17 cellular contexts compared by ENCODE assay signal in the genomic region with DNA sequence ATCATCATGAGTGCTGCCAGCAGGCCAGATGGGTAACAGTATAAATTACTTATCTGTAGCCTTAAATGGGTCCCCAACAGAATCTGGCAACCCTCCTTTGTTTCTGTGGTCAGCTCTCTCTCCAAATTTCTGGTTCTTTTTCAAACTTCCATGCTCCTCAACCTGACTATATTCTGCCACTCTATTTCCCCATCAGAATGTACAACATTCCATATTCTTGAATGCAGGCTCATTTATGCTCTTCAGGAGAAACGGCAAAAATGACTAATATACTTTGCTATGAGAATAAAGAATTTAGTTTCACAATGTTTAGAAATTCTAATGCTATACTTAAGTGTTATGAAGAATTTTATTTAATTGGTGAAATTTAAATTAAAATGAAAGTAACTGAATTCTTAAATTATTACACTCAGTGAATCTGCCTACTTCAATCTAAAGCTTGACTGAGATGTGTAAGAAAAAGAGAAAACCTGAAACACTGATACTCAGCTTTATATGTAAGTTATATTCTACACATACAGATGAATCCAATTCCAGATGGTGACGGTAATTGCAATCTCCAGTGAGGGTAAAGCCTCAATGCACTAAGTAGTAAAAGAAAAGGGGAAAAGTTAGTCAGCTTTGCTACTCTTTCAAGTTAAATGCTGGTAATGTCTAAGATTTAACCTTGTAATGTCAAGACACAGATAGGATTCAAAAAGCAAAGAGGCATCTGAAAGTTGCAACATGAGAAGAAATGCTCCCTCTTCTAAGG. TPM values are rescaled to one million over a fixed set of nuclear protein-coding genes. Genes with fewer than 3 reads are reported as not detected.
A peak's percentile ranks its signal among the peaks of the same experiment; 100 is the strongest.
DNase-seq lines count a peak whose midpoint lies in the region; ATAC-seq, FAIRE-seq and TF ChIP-seq lines count a peak whose summit lies in the region.
"Had no signal": no experiment of that assay in that cellular context is flagged by ENCODE, and none has a peak within 500 bp of the region (broad histone marks: within the 10 kb centered on the region; RNA-seq: fewer than 3 reads in every experiment).

No MANE protein-coding gene starts in this region.

- peak; percentile 67 for FAIRE-seq in D721Med (lab: Jason Lieb, UNC)
- FAIRE-seq: TTC549 had no signal

- ATAC-seq in HG02571 (IDR thresholded peaks at IDR 0.05; ENCODE audit: unreplicated experiment) (no peak), GM18867 (IDR thresholded peaks at IDR 0.05; ENCODE audit: unreplicated experiment) (no peak)
- ATAC-seq: CD8-positive, alpha-beta T cell; effector memory CD8-positive, alpha-beta T cell; heart left ventricle; stimulated activated naive CD8-positive, alpha-beta T cell treated with anti-CD3 and anti-CD28 coated beads, Interleukin-15, Interleukin-2, amounts not matched to agents 100 U/mL and 50 U/mL, for 24 hours had no signal

- H3K79me2 ChIP-seq in ACC112 (ENCODE audit: control insufficient read depth, insufficient read depth, low read length, unreplicated experiment) = peaks cover 89% of the 10 kb centered on the region

- no peaks in the 10 kb centered on the region for H3K27me3 ChIP-seq in ACC112 (ENCODE audit: insufficient read depth, low read length)
- no peaks in the 10 kb centered on the region for H3K27me3 ChIP-seq in SJSA1 (replicated peaks)
- H3K27me3 ChIP-seq: ascending aorta, heart left ventricle had no signal

- H3K27ac ChIP-seq in ACC112 (ENCODE audit: low read depth, low read length) (peak overlapping the region; percentile 89), SJSA1 (peak overlapping the region; percentile 57)
- H3K27ac ChIP-seq: ascending aorta, heart left ventricle had no signal

- H3K4me3 ChIP-seq in ACC112 (ENCODE audit: low read depth, low read length) (peak overlapping the region; percentile 57), SJSA1 (no peak overlapping the region), fibroblast of mammary gland (ENCODE audit: control insufficient read depth, low read depth, low read length) (no peak overlapping the region)
- H3K4me3 ChIP-seq: ascending aorta, heart left ventricle had no signal

- no peak overlapping the region for H2AFZ ChIP-seq in ACC112 (ENCODE audit: low read length, unreplicated experiment)

- intact Hi-C loops in head of caudate nucleus (cut with DNase I) = no loop called here

- TF ChIP-seq CTCF in D721Med (IDR thresholded peaks at IDR 0.05; ENCODE audit: insufficient read depth, missing control alignments) (no peak), fibroblast of mammary gland (conservative IDR thresholded peaks at IDR 0.05; ENCODE audit: control insufficient read depth, insufficient read depth, low read depth, low read length) (no peak)

- H3K4me1 ChIP-seq in ACC112 (ENCODE audit: control insufficient read depth, insufficient read depth, low read length, unreplicated experiment) (peaks cover 58% of the 10 kb centered on the region), SJSA1 (replicated peaks) (peaks cover 20% of the 10 kb centered on the region)

- H3K36me3 ChIP-seq in ACC112 (ENCODE audit: insufficient read depth, low read length) (peaks cover 5% of the 10 kb centered on the region), SJSA1 (0 out of 2 replicates have a peak, but pooled peaks cover 4% of the 10 kb centered on the region)
- H3K36me3 ChIP-seq: ascending aorta, heart left ventricle had no signal

- H3K9me3 ChIP-seq in SJSA1 (replicated peaks) = no peaks in the 10 kb centered on the region
- H3K9me3 ChIP-seq: ascending aorta, heart left ventricle had no signal

- no peak for DNase-seq in D721Med (ENCODE audit: insufficient read length, low spot score)
- DNase-seq in SJSA1 (ENCODE audit: low read depth in 1 of 2, low spot score in 2 of 2) = peak in 1 of 2 experiments; percentile 46
- peak; percentile 80 for DNase-seq in fibroblast of mammary gland (ENCODE audit: low read depth)
- DNase-seq in cerebellum (ENCODE audit: low spot score) = no peak
- DNase-seq in head of caudate nucleus = no peak
- DNase-seq: CD8-positive, alpha-beta T cell; effector memory CD8-positive, alpha-beta T cell; heart left ventricle; naive B cell; NCI-H1417 treated with DMSO at 0.1 percent for 48 hours; NCI-H526; stimulated activated naive CD8-positive, alpha-beta T cell treated with anti-CD3 and anti-CD28 coated beads, Interleukin-15, Interleukin-2, amounts not matched to agents 100 U/mL and 50 U/mL, for 24 hours had no signal

RNA-seq across cellular contexts. Expression of a gene that starts 24.7 kb away (rescaled TPM):
- 13.7 and 21.0 TPM in 2 replicates for total RNA-seq in SJSA1 (2014; rRNA removed; shearing (Covaris generic))
- 49.3 TPM for total RNA-seq in cerebellum
